In genomic region chr7:5218564-5219360, GRCh38 we compare ENCODE assay signal across 8 cellular contexts. TPM values are rescaled to one million over a fixed set of nuclear protein-coding genes. Genes with fewer than 3 reads are reported as not detected.
DNase-seq lines count a peak whose midpoint lies in the region; ATAC-seq and TF ChIP-seq lines count a peak whose summit lies in the region.

No MANE protein-coding gene starts in this region.

- H3K4me3 ChIP-seq in HCT116 (replicated peaks in 1 of 2; ENCODE audit: low read depth in 1 of 2, low read length in 2 of 2): no peak overlapping the region
- no peak overlapping the region for H3K4me3 ChIP-seq in esophagus muscularis mucosa

- no peak overlapping the region for H3K9ac ChIP-seq in HCT116 (ENCODE audit: low read length)

- ATAC-seq in HCT116: no peak

- no peaks in the 10 kb centered on the region for H3K27me3 ChIP-seq in HCT116 (ENCODE audit: insufficient read depth, low read length)
- H3K27me3 ChIP-seq in esophagus muscularis mucosa: no peaks in the 10 kb centered on the region

- POLR2A ChIA-PET in HCT116 (lab: Charles Lee): no interaction called here

- no peak for TF ChIP-seq CTCF in HCT116 (IDR thresholded peaks at IDR 0.05 in 2 of 3, conservative IDR thresholded peaks at IDR 0.05 in 1 of 3; ENCODE audit: borderline replicate concordance in 1 of 3, insufficient read depth in 1 of 3, low read depth in 2 of 3, low read length in 2 of 3)
- TF ChIP-seq CTCF in esophagus muscularis mucosa (IDR thresholded peaks at IDR 0.05): no peak

- H3K9me2 ChIP-seq in HCT116 (ENCODE audit: insufficient read depth): no peaks in the 10 kb centered on the region

- CTCF ChIA-PET in HCT116 (lab: Charles Lee): no interaction called here

- TF ChIP-seq POLR2A in GM18526 (IDR thresholded peaks at IDR 0.05; ENCODE audit: extremely low read depth, insufficient read length) (peak; percentile 67), HCT116 (IDR thresholded peaks at IDR 0.05; ENCODE audit: borderline replicate concordance, extremely low read depth, insufficient read depth, insufficient read length) (no peak), esophagus muscularis mucosa (IDR thresholded peaks at IDR 0.05; ENCODE audit: low read depth) (no peak)

- H3K36me3 ChIP-seq in HCT116 (ENCODE audit: control insufficient read depth in 1 of 2, insufficient read depth in 2 of 2, low read length in 2 of 2) (peaks cover 8 to 38% of the 10 kb centered on the region in 2 experiments; a peak in 3 of 4 replicates), esophagus muscularis mucosa (peaks cover 73 to 99% (median 97%) of the 10 kb centered on the region in 4 donors)

- RAD21 ChIA-PET in HCT116 (lab: Charles Lee; ENCODE audit: low non-redundant PET in 1 of 2, low total read pairs in 2 of 2, uncharacterized antibody in 2 of 2, unreplicated experiment in 2 of 2): no interaction called here

- intact Hi-C loops in HCT116 (cut with micrococcal nuclease) (no loop called here), esophagus muscularis mucosa (cut with DNase I) (no loop called here)

- H3K4me2 ChIP-seq in HCT116 (ENCODE audit: low read length): no peak overlapping the region

- H3K79me2 ChIP-seq in HCT116 (ENCODE audit: insufficient read depth, low read length): no peaks in the 10 kb centered on the region

- no peaks in the 10 kb centered on the region for H4K20me1 ChIP-seq in HCT116 (ENCODE audit: insufficient read depth)

- 74% methylated on average over 21 of the region's 21 CpGs for WGBS in esophagus muscularis mucosa

- no peak for TF ChIP-seq RAD21 in HCT116 (IDR thresholded peaks at IDR 0.05; ENCODE audit: low read depth)

- no peak for DNase-seq in HCT116 (ENCODE audit: low read depth, low spot score)
- peak; percentile 98 for DNase-seq in NAMALWA (ENCODE audit: low spot score)
- peak; percentile 57 to 77 for DNase-seq in lung microvascular endothelial cell (ENCODE audit: low read depth in 2 of 2)
- no peak for DNase-seq in activated CD4-positive, alpha-beta T cell treated with anti-CD3 and anti-CD28 coated beads, Interleukin-2, amount 50 U/mL, for 1 hour
- no peak for DNase-seq in HK-2 (ENCODE audit: unreplicated experiment)
- DNase-seq in activated CD4-positive, alpha-beta T cell treated with anti-CD3 and anti-CD28 coated beads for 4 hours: no peak
- no peak for DNase-seq in esophagus muscularis mucosa (ENCODE audit: extremely low spot score)

- H2AFZ ChIP-seq in HCT116 (ENCODE audit: low read depth, low read length, poor library complexity, severe bottlenecking): no peak overlapping the region

- no peak for TF ChIP-seq EP300 in esophagus muscularis mucosa (IDR thresholded peaks at IDR 0.05)

- no peak overlapping the region for H3K27ac ChIP-seq in HCT116 (ENCODE audit: low read depth, low read length)
- H3K27ac ChIP-seq in esophagus muscularis mucosa (replicated peaks in 1 of 4): no peak overlapping the region

- no peaks in the 10 kb centered on the region for H3K9me3 ChIP-seq in HCT116 (ENCODE audit: control insufficient read depth in 1 of 2, insufficient read depth in 1 of 2, low read depth in 1 of 2, low read length in 2 of 2)
- no peaks in the 10 kb centered on the region for H3K9me3 ChIP-seq in esophagus muscularis mucosa

- TSS peak; percentile 27 for BruUV-seq in HCT116 (replicated peaks; lab: Mats Ljungman, UMichigan)

- H3K4me1 ChIP-seq in HCT116 (ENCODE audit: control insufficient read depth in 1 of 2, insufficient read depth in 2 of 2, low read length in 2 of 2): peaks cover 0 to 10% of the 10 kb centered on the region in 2 experiments; a peak in 2 of 4 replicates
- H3K4me1 ChIP-seq in esophagus muscularis mucosa: no peaks in the 10 kb centered on the region

TF ChIP-seq in HCT116, 20 proteins besides CTCF, POLR2A, EP300 and RAD21:
- no peak for TF ChIP-seq ATF3 (IDR thresholded peaks at IDR 0.05)
- TF ChIP-seq ELF1 (IDR thresholded peaks at IDR 0.05; ENCODE audit: borderline replicate concordance, low read depth): no peak
- TF ChIP-seq YY1 (IDR thresholded peaks at IDR 0.05; ENCODE audit: extremely low read depth, insufficient replicate concordance, low read depth, low read length): no peak
- TF ChIP-seq CBX3 (IDR thresholded peaks at IDR 0.05; ENCODE audit: low read depth): no peak
- TF ChIP-seq FOSL1 (IDR thresholded peaks at IDR 0.05; ENCODE audit: low read depth): no peak
- TF ChIP-seq ZFX (IDR thresholded peaks at IDR 0.05): no peak
- TF ChIP-seq, protein P1, sequence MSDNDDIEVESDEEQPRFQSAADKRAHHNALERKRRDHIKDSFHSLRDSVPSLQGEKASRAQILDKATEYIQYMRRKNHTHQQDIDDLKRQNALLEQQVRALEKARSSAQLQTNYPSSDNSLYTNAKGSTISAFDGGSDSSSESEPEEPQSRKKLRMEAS (IDR thresholded peaks at IDR 0.05): no peak
- TF ChIP-seq CEBPB (IDR thresholded peaks at IDR 0.05; ENCODE audit: low read depth): no peak
- no peak for TF ChIP-seq SRF (IDR thresholded peaks at IDR 0.05; ENCODE audit: low read depth)
- TF ChIP-seq, protein P2, sequence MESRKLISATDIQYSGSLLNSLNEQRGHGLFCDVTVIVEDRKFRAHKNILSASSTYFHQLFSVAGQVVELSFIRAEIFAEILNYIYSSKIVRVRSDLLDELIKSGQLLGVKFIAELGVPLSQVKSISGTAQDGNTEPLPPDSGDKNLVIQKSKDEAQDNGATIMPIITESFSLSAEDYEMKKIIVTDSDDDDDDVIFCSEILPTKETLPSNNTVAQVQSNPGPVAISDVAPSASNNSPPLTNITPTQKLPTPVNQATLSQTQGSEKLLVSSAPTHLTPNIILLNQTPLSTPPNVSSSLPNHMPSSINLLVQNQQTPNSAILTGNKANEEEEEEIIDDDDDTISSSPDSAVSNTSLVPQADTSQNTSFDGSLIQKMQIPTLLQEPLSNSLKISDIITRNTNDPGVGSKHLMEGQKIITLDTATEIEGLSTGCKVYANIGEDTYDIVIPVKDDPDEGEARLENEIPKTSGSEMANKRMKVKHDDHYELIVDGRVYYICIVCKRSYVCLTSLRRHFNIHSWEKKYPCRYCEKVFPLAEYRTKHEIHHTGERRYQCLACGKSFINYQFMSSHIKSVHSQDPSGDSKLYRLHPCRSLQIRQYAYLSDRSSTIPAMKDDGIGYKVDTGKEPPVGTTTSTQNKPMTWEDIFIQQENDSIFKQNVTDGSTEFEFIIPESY (IDR thresholded peaks at IDR 0.05; ENCODE audit: extremely low read depth, insufficient replicate concordance, low read length): no peak
- no peak for TF ChIP-seq SP1 (IDR thresholded peaks at IDR 0.05; ENCODE audit: low read depth)
- no peak for TF ChIP-seq ZNF274 (IDR thresholded peaks at IDR 0.05; ENCODE audit: low read depth, low read length)
- no peak for TF ChIP-seq SIN3A (IDR thresholded peaks at IDR 0.05; ENCODE audit: low read depth)
- no peak for TF ChIP-seq REST (IDR thresholded peaks at IDR 0.05; ENCODE audit: low read depth)
- TF ChIP-seq TCF7L2 (IDR thresholded peaks at IDR 0.05; ENCODE audit: borderline replicate concordance, extremely low read depth, insufficient read depth, insufficient read length): no peak
- TF ChIP-seq EZH2 (IDR thresholded peaks at IDR 0.05): no peak
- TF ChIP-seq EGR1 (IDR thresholded peaks at IDR 0.05; ENCODE audit: low read depth): no peak

RNA-seq across cellular contexts. Expression of gene WIPI2, which starts 28.7 kb away (rescaled TPM):
- total RNA-seq in HCT116 (2021; ENCODE audit: unreplicated experiment) (64.4 TPM), lung microvascular endothelial cell (54.0 and 63.7 TPM in 2 replicates), esophagus muscularis mucosa (10 to 100 TPM; 50.4 to 81.8 (median 60.2) TPM)
- polyA plus RNA-seq in HCT116 (2012): 52.2 and 58.4 TPM in 2 replicates

Comparison
In these comparisons a context has a peak if more than half of its experiments do, and no peak if none do; other contexts are left out.
1. DNase-seq: peak in NAMALWA (single experiment) and lung microvascular endothelial cell (2 of 2); none in HCT116 (single experiment), activated CD4-positive, alpha-beta T cell treated with anti-CD3 and anti-CD28 coated beads, Interleukin-2, amount 50 U/mL, for 1 hour (single experiment), HK-2 (single experiment), activated CD4-positive, alpha-beta T cell treated with anti-CD3 and anti-CD28 coated beads for 4 hours (0 of 2) and esophagus muscularis mucosa (single experiment).